18 cellular contexts compared by ENCODE assay signal in genomic region chr1:17554966-17555365, GRCh38. TPM values are rescaled to one million over a fixed set of nuclear protein-coding genes. Genes with fewer than 3 reads are reported as not detected.
DNase-seq lines count a peak whose midpoint lies in the region; ATAC-seq and TF ChIP-seq lines count a peak whose summit lies in the region.
"Had no signal": no experiment of that assay in that cellular context is flagged by ENCODE, and none has a peak within 500 bp of the region (broad histone marks: within the 10 kb centered on the region; RNA-seq: fewer than 3 reads in every experiment).

No MANE protein-coding gene starts in this region.

- H3K4me1 ChIP-seq in HEK293 (ENCODE audit: control insufficient read depth, insufficient read depth, low read length) (peaks cover 4% of the 10 kb centered on the region; the same call in 1 of the 2 replicates), esophagus squamous epithelium (peaks cover 41 to 81% (median 63%) of the 10 kb centered on the region in 3 donors), tibial artery (peaks cover 8 to 100% (median 85%) of the 10 kb centered on the region in 4 donors), Peyer's patch (peaks cover 0 to 27% (median 0%) of the 10 kb centered on the region in 4 donors), right lobe of liver (peaks cover 0 to 30% (median 13%) of the 10 kb centered on the region in 4 donors)

- TF ChIP-seq CTCF in HEK293 (tag by site-specific recombination; IDR thresholded peaks at IDR 0.05) = no peak
- TF ChIP-seq CTCF in WTC11 (IDR thresholded peaks at IDR 0.05) = no peak
- no peak for TF ChIP-seq CTCF in esophagus squamous epithelium (IDR thresholded peaks at IDR 0.05)
- no peak for TF ChIP-seq CTCF in tibial artery (IDR thresholded peaks at IDR 0.05)
- no peak for TF ChIP-seq CTCF in Peyer's patch (IDR thresholded peaks at IDR 0.05)
- no peak for TF ChIP-seq CTCF in right lobe of liver (IDR thresholded peaks at IDR 0.05)

- no peaks in the 10 kb centered on the region for H3K27me3 ChIP-seq in esophagus squamous epithelium
- no peaks in the 10 kb centered on the region for H3K27me3 ChIP-seq in tibial artery
- H3K27me3 ChIP-seq in Peyer's patch = no peaks in the 10 kb centered on the region
- H3K27me3 ChIP-seq in right lobe of liver = no peaks in the 10 kb centered on the region
- H3K27me3 ChIP-seq: MG63 had no signal

- CTCF ChIA-PET in HEK293 (lab: Yijun Ruan, JAX) (interaction anchor here (0.6 kb wide), 1 partner anchor 48 kb away, joined by 3 read pairs; no protein-coding TSS in a partner anchor), WTC11 (lab: Charles Lee) (interaction anchor here (0.7 to 8.5 kb wide), 5 partner anchors 8 to 181 kb away, joined by 3 to 57 read pairs (median 5); no protein-coding TSS in a partner anchor)

- intact Hi-C loops in esophagus squamous epithelium (cut with DNase I) (no loop called here), tibial artery (cut with DNase I; ENCODE audit: low total_unique reads) (no loop called here), right lobe of liver (cut with DNase I) (no loop called here)

- H3K27me3 Mint-ChIP-seq in WTC11 (ENCODE audit: low read depth) = no peaks in the 10 kb centered on the region

- no peak overlapping the region for H3K4me3 ChIP-seq in HEK293 (ENCODE audit: low read depth, low read length)
- H3K4me3 ChIP-seq in esophagus squamous epithelium = no peak overlapping the region
- no peak overlapping the region for H3K4me3 ChIP-seq in tibial artery
- no peak overlapping the region for H3K4me3 ChIP-seq in Peyer's patch
- no peak overlapping the region for H3K4me3 ChIP-seq in right lobe of liver
- H3K4me3 ChIP-seq: MG63, SK-N-MC had no signal

- DNase-seq in WTC11 (ENCODE audit: low spot score) = no peak
- DNase-seq in esophagus squamous epithelium (lab: John Stamatoyannopoulos, UW) = no peak
- no peak for DNase-seq in tibial artery
- no peak for DNase-seq in NCI-H2081 (lab: John Stamatoyannopoulos, UW)
- DNase-seq in Peyer's patch = no peak
- no peak for DNase-seq in right lobe of liver
- DNase-seq: DMS 273 treated with DMSO at 0.1 percent for 48 hours, GF-D8, Karpas-422, MG63, NCI-H1105, NCI-H1694 treated with DMSO at 0.1 percent for 48 hours, NCI-H526 treated with DMSO at 0.1 percent for 48 hours, Right ventricle myocardium superior had no signal

- no peaks in the 10 kb centered on the region for H3K36me3 Mint-ChIP-seq in WTC11
- H3K36me3 Mint-ChIP-seq: CD14-positive monocyte had no signal

- ATAC-seq in WTC11 (no peak), HG03571 (IDR thresholded peaks at IDR 0.05; ENCODE audit: unreplicated experiment) (no peak), right lobe of liver (no peak)

- 47 to 78% methylated on average over 2 of the region's 2 CpGs for WGBS in esophagus squamous epithelium, 2 donors
- no CpG with 5 or more reads among the region's 2 CpGs for WGBS in right lobe of liver (ENCODE audit: insufficient coverage, low coverage, low lambda C conversion rate, missing lambda C conversion rate)

- no peak overlapping the region for H3K27ac ChIP-seq in HEK293 (ENCODE audit: extremely low read depth, low read depth, low read length)
- peak overlapping the region; percentile 81 to 92 (median 88) for H3K27ac ChIP-seq in esophagus squamous epithelium
- peak overlapping the region; percentile 100 for H3K27ac ChIP-seq in tibial artery
- no peak overlapping the region for H3K27ac ChIP-seq in Peyer's patch
- H3K27ac ChIP-seq in right lobe of liver = no peak overlapping the region
- H3K27ac ChIP-seq: SK-N-MC had no signal

- H3K9me3 ChIP-seq in HEK293 (ENCODE audit: control insufficient read depth, insufficient read depth, low read depth, low read length) (no peaks in the 10 kb centered on the region), esophagus squamous epithelium (no peaks in the 10 kb centered on the region), tibial artery (no peaks in the 10 kb centered on the region), Peyer's patch (no peaks in the 10 kb centered on the region), right lobe of liver (no peaks in the 10 kb centered on the region)
- H3K9me3 ChIP-seq: MG63 had no signal

- H3K4me1 Mint-ChIP-seq in WTC11 = peaks cover 93% of the 10 kb centered on the region

- no peaks in the 10 kb centered on the region for H3K9me3 Mint-ChIP-seq in WTC11
- H3K9me3 Mint-ChIP-seq: CD14-positive monocyte had no signal

- peak overlapping the region; percentile 33; the same call in 1 of the 2 replicates for H3K27ac Mint-ChIP-seq in WTC11

- no peak for TF ChIP-seq POLR2A in esophagus squamous epithelium (IDR thresholded peaks at IDR 0.05)
- TF ChIP-seq POLR2A in Peyer's patch (IDR thresholded peaks at IDR 0.05) = no peak
- no peak for TF ChIP-seq POLR2A in right lobe of liver (IDR thresholded peaks at IDR 0.05)

- no peaks in the 10 kb centered on the region for H3K36me3 ChIP-seq in HEK293 (ENCODE audit: control insufficient read depth in 2 of 2, insufficient read depth in 1 of 2, low read length in 2 of 2)
- H3K36me3 ChIP-seq in esophagus squamous epithelium = peaks cover 0 to 5% (median 0%) of the 10 kb centered on the region in 3 donors
- no peaks in the 10 kb centered on the region for H3K36me3 ChIP-seq in tibial artery
- no peaks in the 10 kb centered on the region for H3K36me3 ChIP-seq in Peyer's patch
- H3K36me3 ChIP-seq in right lobe of liver = no peaks in the 10 kb centered on the region
- H3K36me3 ChIP-seq: MG63 had no signal

- no peak overlapping the region for H3K4me3 Mint-ChIP-seq in WTC11
- H3K4me3 Mint-ChIP-seq: CD14-positive monocyte had no signal

- POLR2A ChIA-PET in HEK293 (lab: Yijun Ruan, JAX) (no interaction called here), WTC11 (lab: Charles Lee) (no interaction called here)

TF ChIP-seq in HEK293, 187 proteins besides CTCF, POLR2A, EP300 and RAD21 (continues in another document):
- peak; percentile 97 for TF ChIP-seq ZNF239 (tag by site-specific recombination; IDR thresholded peaks at IDR 0.05)
- TF ChIP-seq ZBTB8A (tag by site-specific recombination; IDR thresholded peaks at IDR 0.05) = no peak
- no peak for TF ChIP-seq ZNF148 (tag by site-specific recombination; IDR thresholded peaks at IDR 0.05; ENCODE audit: borderline replicate concordance)
- TF ChIP-seq ZNF658 (tag by site-specific recombination; IDR thresholded peaks at IDR 0.05) = no peak

TF ChIP-seq in WTC11, 78 proteins besides CTCF, POLR2A, EP300 and RAD21 (continues in another document):
- TF ChIP-seq ZNF263 (CRISPR knock-in tag; IDR thresholded peaks at IDR 0.05; ENCODE audit: low read depth) (no peak), IRF2 (CRISPR knock-in tag; IDR thresholded peaks at IDR 0.05; ENCODE audit: borderline replicate concordance, low read depth) (no peak), AFF4 (CRISPR knock-in tag; IDR thresholded peaks at IDR 0.05; ENCODE audit: borderline replicate concordance) (no peak), E2F4 (CRISPR knock-in tag; IDR thresholded peaks at IDR 0.05; ENCODE audit: borderline replicate concordance, low read depth) (no peak)

RNA-seq across cellular contexts. Expression of gene ARHGEF10L, which starts 15.5 kb away (rescaled TPM):
- total RNA-seq in WTC11 (2021) (32.4 to 34.6 TPM (median 34.4 TPM) in 3 replicates), esophagus squamous epithelium (10 to 100 TPM; 30.0 to 61.4 (median 44.7) TPM), Peyer's patch (100 to 1,000 TPM in 3 of 4 donors, 10 to 100 TPM in 1; 72.7 to 177 (median 156) TPM), right lobe of liver (100 to 1,000 TPM in 2 of 6 experiments, 10 to 100 TPM in 4; 59.7 to 124 (median 87.4) TPM)

Comparison
In these comparisons a context has a peak if more than half of its experiments do, and no peak if none do; other contexts are left out.
1. H3K27ac ChIP-seq: peak in esophagus squamous epithelium (4 of 4) and tibial artery (2 of 2); none in HEK293 (single experiment), Peyer's patch (0 of 4) and right lobe of liver (0 of 3).